4 cellular contexts compared by ENCODE assay signal in genomic region chr10:70239077-70239976, GRCh38. TPM values are rescaled to one million over a fixed set of nuclear protein-coding genes. Genes with fewer than 3 reads are reported as not detected.
"Had no signal": no experiment of that assay in that cellular context is flagged by ENCODE, and none has a peak within 500 bp of the region (broad histone marks: within the 10 kb centered on the region; RNA-seq: fewer than 3 reads in every experiment).

No MANE protein-coding gene starts in this region.

RNA-seq across cellular contexts. Expression of gene NPFFR1, which starts 44.5 kb away (rescaled TPM):
- total RNA-seq: LHCN-M2, M059J, MCF 10A, NCI-H460 had no signal
